1 cellular context compared by ENCODE assay signal in genomic region chr18:3256693-3257626, GRCh38.
TF ChIP-seq lines count a peak whose summit lies in the region.

No MANE protein-coding gene starts in this region.

TF ChIP-seq in GM12878, 131 proteins besides CTCF, POLR2A, EP300 and RAD21 (continued from another document):
- TF ChIP-seq EGR1 (IDR thresholded peaks at IDR 0.05; ENCODE audit: borderline replicate concordance in 1 of 2, low read depth in 2 of 2, low read length in 2 of 2) (no peak), ZNF274 (IDR thresholded peaks at IDR 0.05; ENCODE audit: insufficient read depth, insufficient read length) (no peak), MXI1 (IDR thresholded peaks at IDR 0.05; ENCODE audit: low read depth, low read length) (no peak), PRDM15 (CRISPR knock-in tag; IDR thresholded peaks at IDR 0.05) (no peak), MEF2A (IDR thresholded peaks at IDR 0.05; ENCODE audit: insufficient read depth, low read depth, low read length) (peak; percentile 97), SRF (IDR thresholded peaks at IDR 0.05; ENCODE audit: low read depth in 2 of 2, low read length in 2 of 2) (no peak), ASH2L (IDR thresholded peaks at IDR 0.05; ENCODE audit: borderline replicate concordance, low read depth) (no peak), ZNF24 (IDR thresholded peaks at IDR 0.05) (no peak), REST (IDR thresholded peaks at IDR 0.05; ENCODE audit: low read depth, low read length) (no peak), ATF2 (IDR thresholded peaks at IDR 0.05; ENCODE audit: low read length) (peak; percentile 98), POLR2AphosphoS2 (IDR thresholded peaks at IDR 0.05; ENCODE audit: low read depth, low read length) (no peak), CREB1 (IDR thresholded peaks at IDR 0.05; ENCODE audit: low read depth) (no peak), SUZ12 (IDR thresholded peaks at IDR 0.05; ENCODE audit: unreplicated experiment) (no peak), ZBTB4 (CRISPR knock-in tag; IDR thresholded peaks at IDR 0.05) (no peak), TBL1XR1 (IDR thresholded peaks at IDR 0.05; ENCODE audit: low read depth, low read length) (no peak), SREBF2 (IDR thresholded peaks at IDR 0.05; ENCODE audit: low read length) (no peak), CHD2 (IDR thresholded peaks at IDR 0.05; ENCODE audit: borderline replicate concordance, low read depth, low read length) (no peak), ZBTB33 (IDR thresholded peaks at IDR 0.05) (no peak), STAT1 (conservative IDR thresholded peaks at IDR 0.05) (no peak), IKZF1 (conservative IDR thresholded peaks at IDR 0.05) (peak; percentile 84), RAD51 (IDR thresholded peaks at IDR 0.05) (no peak), HSF1 (IDR thresholded peaks at IDR 0.05; ENCODE audit: low read depth, low read length) (no peak), GATAD2B (conservative IDR thresholded peaks at IDR 0.05; ENCODE audit: low read depth) (0 out of 2 replicates have a peak, but pooled peaks have one; percentile 28), SP1 (IDR thresholded peaks at IDR 0.05; ENCODE audit: low read depth, low read length) (no peak)
TF ChIP-seq in GM12878: peak in this region for 32.
